Comparison of ENCODE assay signal across 11 cellular contexts in genomic region chr15:74383286-74383685, GRCh38. TPM values are rescaled to one million over a fixed set of nuclear protein-coding genes. Genes with fewer than 3 reads are reported as not detected.
DNase-seq lines count a peak whose midpoint lies in the region; ATAC-seq and TF ChIP-seq lines count a peak whose summit lies in the region.
"Had no signal": no experiment of that assay in that cellular context is flagged by ENCODE, and none has a peak within 500 bp of the region (broad histone marks: within the 10 kb centered on the region; RNA-seq: fewer than 3 reads in every experiment).

No MANE protein-coding gene starts in this region.

- POLR2A ChIA-PET in MCF 10A (lab: Yijun Ruan, JAX), result interaction anchor here (1.4 to 2.0 kb wide), 3 partner anchors 54 to 232 kb away, joined by 3 to 11 read pairs (median 5); partner anchors contain the start of genes CLK3 and UBL7

- peak; percentile 6 for ATAC-seq in HG03342 (IDR thresholded peaks at IDR 0.05; ENCODE audit: unreplicated experiment)

- H3K27me3 Mint-ChIP-seq in MCF 10A (ENCODE audit: insufficient read depth, unreplicated experiment), result no peaks in the 10 kb centered on the region
- H3K27me3 Mint-ChIP-seq in activated naive CD8-positive, alpha-beta T cell treated with anti-CD3 and anti-CD28 coated beads for 36 hours, result no peaks in the 10 kb centered on the region
- H3K27me3 Mint-ChIP-seq in type B pancreatic cell, result no peaks in the 10 kb centered on the region

- H3K9me3 Mint-ChIP-seq in MCF 10A (ENCODE audit: unreplicated experiment) (no peaks in the 10 kb centered on the region), type B pancreatic cell (no peaks in the 10 kb centered on the region)
- H3K9me3 Mint-ChIP-seq in activated naive CD8-positive, alpha-beta T cell treated with anti-CD3 and anti-CD28 coated beads for 36 hours, result no peaks in the 10 kb centered on the region
- H3K9me3 Mint-ChIP-seq: neural crest cell had no signal

- H3K4me1 Mint-ChIP-seq in MCF 10A (ENCODE audit: insufficient read depth, unreplicated experiment) (peaks cover 17% of the 10 kb centered on the region), type B pancreatic cell (ENCODE audit: unreplicated experiment) (peaks cover 15% of the 10 kb centered on the region)
- H3K4me1 Mint-ChIP-seq in activated naive CD8-positive, alpha-beta T cell treated with anti-CD3 and anti-CD28 coated beads for 36 hours, result peaks cover 73% of the 10 kb centered on the region
- H3K4me1 Mint-ChIP-seq: neural crest cell had no signal

- H3K4me3 Mint-ChIP-seq in MCF 10A (ENCODE audit: unreplicated experiment) (no peak overlapping the region), type B pancreatic cell (no peak overlapping the region)
- H3K4me3 Mint-ChIP-seq in activated naive CD8-positive, alpha-beta T cell treated with anti-CD3 and anti-CD28 coated beads for 36 hours, result no peak overlapping the region
- H3K4me3 Mint-ChIP-seq: neural crest cell had no signal

- TF ChIP-seq CTCF in breast epithelium (IDR thresholded peaks at IDR 0.05) (no peak), MCF 10A (IDR thresholded peaks at IDR 0.05; ENCODE audit: unreplicated experiment) (no peak), type B pancreatic cell (conservative IDR thresholded peaks at IDR 0.05) (no peak)

- H3K27me3 ChIP-seq in breast epithelium, result no peaks in the 10 kb centered on the region

- intact Hi-C loops in breast epithelium (cut with DNase I; ENCODE audit: low total_unique reads) (no loop called here), MCF 10A (cut with micrococcal nuclease) (no loop called here)

- no peaks in the 10 kb centered on the region for H3K9me3 ChIP-seq in breast epithelium

- no peak for TF ChIP-seq POLR2A in breast epithelium (IDR thresholded peaks at IDR 0.05)

- peak overlapping the region; percentile 62 to 80 for H3K27ac ChIP-seq in breast epithelium

- H3K4me1 ChIP-seq in breast epithelium, result peaks cover 0 to 13% of the 10 kb centered on the region in 2 donors

- H3K27ac Mint-ChIP-seq in MCF 10A (ENCODE audit: low read depth, unreplicated experiment) (no peak overlapping the region), type B pancreatic cell (peak overlapping the region; percentile 69)
- peak overlapping the region; percentile 96 for H3K27ac Mint-ChIP-seq in activated naive CD8-positive, alpha-beta T cell treated with anti-CD3 and anti-CD28 coated beads for 36 hours

- CTCF ChIA-PET in MCF 10A (lab: Yijun Ruan, JAX), result interaction anchor here (0.6 to 9.4 kb wide), 9 partner anchors 8 to 233 kb away, joined by 3 to 112 read pairs (median 6); no protein-coding TSS in a partner anchor

- DNase-seq in breast epithelium (ENCODE audit: low spot score in 2 of 2) (no peak), MCF 10A (ENCODE audit: unreplicated experiment) (no peak), type B pancreatic cell (ENCODE audit: extremely low spot score, unreplicated experiment) (no peak), C1 segment of cervical spinal cord (lab: John Stamatoyannopoulos, UW) (no peak), NCI-H446 (lab: John Stamatoyannopoulos, UW) (no peak), NCI-H1092 treated with DMSO at 0.1 percent for 48 hours (lab: John Stamatoyannopoulos, UW) (no peak)
- DNase-seq in activated naive CD8-positive, alpha-beta T cell treated with anti-CD3 and anti-CD28 coated beads for 36 hours, result no peak
- DNase-seq: activated effector memory CD4-positive, alpha-beta T cell treated with Interleukin-2 at 50 U/mL for 16 hours had no signal

- no peaks in the 10 kb centered on the region for H3K36me3 ChIP-seq in breast epithelium

- H3K4me3 ChIP-seq in breast epithelium, result no peak overlapping the region

- BruUV-seq in MCF 10A (replicated peaks; lab: Mats Ljungman, UMichigan), result no TSS peak

- H3K36me3 Mint-ChIP-seq in MCF 10A (ENCODE audit: insufficient read depth, unreplicated experiment) (no peaks in the 10 kb centered on the region), type B pancreatic cell (no peaks in the 10 kb centered on the region)
- no peaks in the 10 kb centered on the region for H3K36me3 Mint-ChIP-seq in activated naive CD8-positive, alpha-beta T cell treated with anti-CD3 and anti-CD28 coated beads for 36 hours

RNA-seq across cellular contexts. Expression of gene CYP11A1, which starts 15.8 kb away (rescaled TPM):
- total RNA-seq in breast epithelium (1 to 10 TPM; 1.1 to 4.6 (median 1.3) TPM), MCF 10A (2022) (not detected in 2 replicates), type B pancreatic cell (ENCODE audit: low replicate concordance) (0.80 and 1.0 TPM in 2 replicates)
- under 1 TPM; 0.30 to 0.31 TPM for total RNA-seq in activated naive CD8-positive, alpha-beta T cell treated with anti-CD3 and anti-CD28 coated beads for 36 hours
- total RNA-seq: RPMI7951 had no signal

RNA-seq across cellular contexts. Expression of gene SEMA7A, which starts 50.5 kb away (rescaled TPM):
- total RNA-seq in breast epithelium, result 1 to 10 TPM in 1 of 3 donors, under 1 TPM in 2; 0.80 to 1.3 (median 0.88) TPM
- 0.81 and 1.6 TPM in 2 replicates for total RNA-seq in MCF 10A (2022)
- total RNA-seq in activated naive CD8-positive, alpha-beta T cell treated with anti-CD3 and anti-CD28 coated beads for 36 hours, result 10 to 100 TPM; 48.8 to 51.4 TPM
- 6.3 and 11.2 TPM in 2 replicates for total RNA-seq in type B pancreatic cell (ENCODE audit: low replicate concordance)
